ENCODE assay signal across 25 cellular contexts in the genomic region with DNA sequence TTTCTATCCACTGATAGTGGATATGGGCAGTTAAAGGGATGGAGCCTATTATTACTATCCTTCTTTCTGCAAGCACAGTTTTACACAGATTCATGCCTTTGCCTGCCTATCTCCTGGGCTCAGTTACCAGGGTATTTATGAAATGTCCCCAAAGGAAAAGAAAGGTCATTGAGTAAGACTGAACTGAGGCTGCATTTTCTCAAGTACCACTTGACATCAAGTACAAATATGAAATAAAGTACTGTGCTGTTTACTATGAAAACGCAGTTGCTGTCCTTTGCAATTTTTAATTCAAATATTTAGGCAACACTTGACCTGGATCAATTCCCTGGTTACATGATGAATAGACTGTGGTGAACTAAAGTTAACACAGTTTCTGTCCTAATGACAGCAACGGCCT. TPM values are rescaled to one million over a fixed set of nuclear protein-coding genes. Genes with fewer than 3 reads are reported as not detected.
DNase-seq lines count a peak whose midpoint lies in the region; ATAC-seq and TF ChIP-seq lines count a peak whose summit lies in the region.
"Had no signal": no experiment of that assay in that cellular context is flagged by ENCODE, and none has a peak within 500 bp of the region (broad histone marks: within the 10 kb centered on the region; RNA-seq: fewer than 3 reads in every experiment).

No MANE protein-coding gene starts in this region.

- DNase-seq in NCI-H1092 treated with DMSO at 0.1 percent for 48 hours (lab: John Stamatoyannopoulos, UW) (peak; percentile 31), NCI-H1092 (lab: John Stamatoyannopoulos, UW) (no peak), NCI-H748 (lab: John Stamatoyannopoulos, UW; ENCODE audit: unreplicated experiment) (peak; percentile 30), NCI-H748 treated with DMSO at 0.1 percent for 48 hours (lab: John Stamatoyannopoulos, UW) (no peak), DMS53 treated with DMSO at 0.1 percent for 48 hours (lab: John Stamatoyannopoulos, UW; ENCODE audit: unreplicated experiment) (peak; percentile 36), left lung (no peak), immature natural killer cell (no peak)
- no peak for DNase-seq in stimulated activated CD4-positive, alpha-beta T cell treated with anti-CD3 and anti-CD28 coated beads, Interleukin-15, amount 100 ng/mL, for 24 hours
- DNase-seq: 8988T; ACHN; AML-193; BE2C; CD4-positive, alpha-beta T cell; CD8-positive, alpha-beta memory T cell; DMS 273 treated with DMSO at 0.1 percent for 48 hours; DMS79 treated with DMSO at 0.1 percent for 48 hours; GF-D8; GOT3; HFFc6 had no signal

- no peak overlapping the region for H3K4me3 ChIP-seq in left lung
- H3K4me3 ChIP-seq: A549; BLaER1 treated with 17β-estradiol and CSF1 and Interleukin-3, amounts not matched to agents 10 nM and 100 nM; HAP-1 had no signal

- H3K36me3 ChIP-seq in left lung = no peaks in the 10 kb centered on the region
- H3K36me3 ChIP-seq: BE2C; BLaER1 treated with 17β-estradiol and CSF1 and Interleukin-3, amounts not matched to agents 10 nM and 100 nM; HAP-1 had no signal

- H3K4me3 Mint-ChIP-seq in immature natural killer cell = no peak overlapping the region
- H3K4me3 Mint-ChIP-seq: CD14-positive monocyte; CD4-positive, alpha-beta T cell; CD8-positive, alpha-beta memory T cell; HFFc6 had no signal

- intact Hi-C loops in left lung (cut with DNase I) = no loop called here

- H3K9me3 Mint-ChIP-seq in immature natural killer cell = peaks cover 0 to 11% (median 3%) of the 10 kb centered on the region in 6 donors
- H3K9me3 Mint-ChIP-seq: CD4-positive, alpha-beta T cell; HFFc6 had no signal

- no peaks in the 10 kb centered on the region for H3K27me3 Mint-ChIP-seq in immature natural killer cell (ENCODE audit: low read depth in 3 of 3)
- H3K27me3 Mint-ChIP-seq: CD4-positive, alpha-beta T cell; CD8-positive, alpha-beta memory T cell had no signal

- TF ChIP-seq CTCF in left lung (IDR thresholded peaks at IDR 0.05) = no peak

- H3K27ac ChIP-seq in left lung = no peak overlapping the region
- H3K27ac ChIP-seq: A549; BLaER1 treated with 17β-estradiol and CSF1 and Interleukin-3, amounts not matched to agents 10 nM and 100 nM had no signal

- H3K27me3 ChIP-seq in left lung = no peaks in the 10 kb centered on the region
- H3K27me3 ChIP-seq: BE2C had no signal

- no peaks in the 10 kb centered on the region for H3K36me3 Mint-ChIP-seq in immature natural killer cell
- H3K36me3 Mint-ChIP-seq: CD14-positive monocyte; CD8-positive, alpha-beta memory T cell had no signal

- peak; percentile 62 for ATAC-seq in left lung
- ATAC-seq: A549 had no signal

- H3K4me1 ChIP-seq in left lung = no peaks in the 10 kb centered on the region
- H3K4me1 ChIP-seq: A549, BE2C, HAP-1 had no signal

- no peak overlapping the region for H3K27ac Mint-ChIP-seq in immature natural killer cell
- H3K27ac Mint-ChIP-seq: CD14-positive monocyte; CD4-positive, alpha-beta T cell; CD8-positive, alpha-beta memory T cell; HFFc6 had no signal

- no peaks in the 10 kb centered on the region for H3K4me1 Mint-ChIP-seq in immature natural killer cell
- H3K4me1 Mint-ChIP-seq: CD14-positive monocyte; CD8-positive, alpha-beta memory T cell had no signal

- H3K9me3 ChIP-seq in left lung = no peaks in the 10 kb centered on the region
- H3K9me3 ChIP-seq: A549; BE2C; BLaER1 treated with 17β-estradiol and CSF1 and Interleukin-3, amounts not matched to agents 10 nM and 100 nM; HAP-1 had no signal

RNA-seq across cellular contexts. Expression of gene SPANXN4, which starts 23.5 kb away (rescaled TPM):
- not detected for total RNA-seq in left lung
- polyA plus RNA-seq in immature natural killer cell = not detected
- total RNA-seq: CD4-positive, alpha-beta T cell; CD8-positive, alpha-beta memory T cell; Daoy; G401; HFFc6 had no signal
- polyA plus RNA-seq: A549; CD14-positive monocyte; CD8-positive, alpha-beta memory T cell had no signal

Comparison
In these comparisons a context has a peak if more than half of its experiments do, and no peak if none do; other contexts are left out.
1. DNase-seq: peak in NCI-H1092 treated with DMSO at 0.1 percent for 48 hours (single experiment), NCI-H748 (single experiment) and DMS53 treated with DMSO at 0.1 percent for 48 hours (single experiment); none in NCI-H1092 (single experiment), NCI-H748 treated with DMSO at 0.1 percent for 48 hours (single experiment), left lung (0 of 2), stimulated activated CD4-positive, alpha-beta T cell treated with anti-CD3 and anti-CD28 coated beads, Interleukin-15, amount 100 ng/mL, for 24 hours (single experiment) and immature natural killer cell (0 of 3).